ENCODE assay signal across 1 cellular context in genomic region chr11:35089724-35090505, GRCh38.
A peak's percentile ranks its signal among the peaks of the same experiment; 100 is the strongest.
TF ChIP-seq lines count a peak whose summit lies in the region.

No MANE protein-coding gene starts in this region.

TF ChIP-seq in GM12878, 131 proteins besides CTCF, POLR2A, EP300 and RAD21 (continued from another document):
- TF ChIP-seq CUX1 (IDR thresholded peaks at IDR 0.05; ENCODE audit: insufficient replicate concordance, low read depth, low read length), result peak; percentile 77
- TF ChIP-seq KAT2A (conservative IDR thresholded peaks at IDR 0.05; ENCODE audit: control insufficient read depth, low read depth, low read length), result no peak
- TF ChIP-seq YY1 (IDR thresholded peaks at IDR 0.05; ENCODE audit: low read depth, low read length), result no peak
- no peak for TF ChIP-seq POLR2AphosphoS5 (IDR thresholded peaks at IDR 0.05; ENCODE audit: low read length)
- no peak for TF ChIP-seq RFX5 (IDR thresholded peaks at IDR 0.05; ENCODE audit: low read depth, low read length)
- TF ChIP-seq TCF12 (IDR thresholded peaks at IDR 0.05; ENCODE audit: low read depth, low read length), result no peak
- 0 out of 2 replicates have a peak, but pooled peaks have one; percentile 37 for TF ChIP-seq CBX5 (IDR thresholded peaks at IDR 0.05; ENCODE audit: low read depth)
- TF ChIP-seq TARDBP (IDR thresholded peaks at IDR 0.05; ENCODE audit: borderline replicate concordance), result no peak
- TF ChIP-seq HCFC1 (IDR thresholded peaks at IDR 0.05; ENCODE audit: low read length), result no peak
- no peak for TF ChIP-seq KLF5 (IDR thresholded peaks at IDR 0.05; ENCODE audit: partially characterized antibody)
- TF ChIP-seq ATF3 (IDR thresholded peaks at IDR 0.05; ENCODE audit: borderline replicate concordance, extremely low read depth, low read depth, low read length), result no peak
- no peak for TF ChIP-seq ATF2 (IDR thresholded peaks at IDR 0.05; ENCODE audit: low read length)
- no peak for TF ChIP-seq ELK1 (IDR thresholded peaks at IDR 0.05; ENCODE audit: low read depth, low read length)
- TF ChIP-seq HSF1 (IDR thresholded peaks at IDR 0.05; ENCODE audit: low read depth, low read length), result no peak
- TF ChIP-seq RELA (IDR thresholded peaks at IDR 0.05; ENCODE audit: borderline replicate concordance, partially characterized antibody), result no peak
- no peak for TF ChIP-seq SMAD1 (IDR thresholded peaks at IDR 0.05; ENCODE audit: low read depth, partially characterized antibody)
- no peak for TF ChIP-seq ZNF207 (IDR thresholded peaks at IDR 0.05; ENCODE audit: borderline replicate concordance)
- no peak for TF ChIP-seq NRF1 (conservative IDR thresholded peaks at IDR 0.05; ENCODE audit: low read depth, low read length)
- TF ChIP-seq CEBPZ (IDR thresholded peaks at IDR 0.05; ENCODE audit: low read depth, low read length), result no peak
- TF ChIP-seq JUND (IDR thresholded peaks at IDR 0.05; ENCODE audit: low read depth, low read length), result no peak
- TF ChIP-seq ZBTB4 (CRISPR knock-in tag; IDR thresholded peaks at IDR 0.05), result no peak
- TF ChIP-seq ZNF274 (IDR thresholded peaks at IDR 0.05; ENCODE audit: insufficient read depth, insufficient read length), result no peak
- peak; percentile 94 for TF ChIP-seq MEF2A (IDR thresholded peaks at IDR 0.05; ENCODE audit: insufficient read depth, low read depth, low read length)
- TF ChIP-seq USF2 (IDR thresholded peaks at IDR 0.05; ENCODE audit: borderline replicate concordance, low read depth, low read length), result no peak
- TF ChIP-seq SIN3A (IDR thresholded peaks at IDR 0.05; ENCODE audit: low read depth, low read length), result no peak
